Comparison of ENCODE assay signal across 1 cellular context in the genomic region with DNA sequence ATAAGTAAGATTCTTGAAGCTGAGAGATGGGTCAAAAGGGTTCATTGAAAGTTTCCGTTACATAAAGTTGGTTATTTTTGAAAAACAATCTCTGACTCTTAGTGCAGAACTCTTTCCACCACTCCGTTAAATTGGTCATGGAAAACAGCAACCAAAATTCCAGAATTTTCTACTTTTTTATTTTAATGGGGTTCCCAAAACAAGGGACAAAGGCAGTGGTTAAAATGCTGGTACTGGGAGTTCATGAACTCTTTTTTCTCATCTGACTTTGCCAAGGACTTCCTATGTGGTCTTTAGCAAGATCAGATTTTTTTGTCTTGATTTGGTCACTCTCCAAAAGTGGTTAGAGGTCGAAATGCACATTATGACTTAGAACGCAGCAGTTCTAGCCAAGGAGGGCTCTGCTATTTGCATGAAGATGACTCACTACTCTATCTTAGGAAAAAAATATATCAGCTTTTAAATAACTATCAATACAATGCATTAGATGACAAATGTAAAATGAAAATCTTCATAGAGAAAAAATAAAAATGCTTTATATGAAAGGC.
TF ChIP-seq lines count a peak whose summit lies in the region.

No MANE protein-coding gene starts in this region.

TF ChIP-seq in WTC11, 78 proteins besides CTCF, POLR2A, EP300 and RAD21 (continued from another document):
- TF ChIP-seq, protein P1, sequence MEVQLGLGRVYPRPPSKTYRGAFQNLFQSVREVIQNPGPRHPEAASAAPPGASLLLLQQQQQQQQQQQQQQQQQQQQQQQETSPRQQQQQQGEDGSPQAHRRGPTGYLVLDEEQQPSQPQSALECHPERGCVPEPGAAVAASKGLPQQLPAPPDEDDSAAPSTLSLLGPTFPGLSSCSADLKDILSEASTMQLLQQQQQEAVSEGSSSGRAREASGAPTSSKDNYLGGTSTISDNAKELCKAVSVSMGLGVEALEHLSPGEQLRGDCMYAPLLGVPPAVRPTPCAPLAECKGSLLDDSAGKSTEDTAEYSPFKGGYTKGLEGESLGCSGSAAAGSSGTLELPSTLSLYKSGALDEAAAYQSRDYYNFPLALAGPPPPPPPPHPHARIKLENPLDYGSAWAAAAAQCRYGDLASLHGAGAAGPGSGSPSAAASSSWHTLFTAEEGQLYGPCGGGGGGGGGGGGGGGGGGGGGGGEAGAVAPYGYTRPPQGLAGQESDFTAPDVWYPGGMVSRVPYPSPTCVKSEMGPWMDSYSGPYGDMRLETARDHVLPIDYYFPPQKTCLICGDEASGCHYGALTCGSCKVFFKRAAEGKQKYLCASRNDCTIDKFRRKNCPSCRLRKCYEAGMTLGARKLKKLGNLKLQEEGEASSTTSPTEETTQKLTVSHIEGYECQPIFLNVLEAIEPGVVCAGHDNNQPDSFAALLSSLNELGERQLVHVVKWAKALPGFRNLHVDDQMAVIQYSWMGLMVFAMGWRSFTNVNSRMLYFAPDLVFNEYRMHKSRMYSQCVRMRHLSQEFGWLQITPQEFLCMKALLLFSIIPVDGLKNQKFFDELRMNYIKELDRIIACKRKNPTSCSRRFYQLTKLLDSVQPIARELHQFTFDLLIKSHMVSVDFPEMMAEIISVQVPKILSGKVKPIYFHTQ (CRISPR knock-in tag; IDR thresholded peaks at IDR 0.05), result no peak
- TF ChIP-seq ZNF219 (CRISPR knock-in tag; IDR thresholded peaks at IDR 0.05; ENCODE audit: borderline replicate concordance), result no peak
- TF ChIP-seq RELA (CRISPR knock-in tag; IDR thresholded peaks at IDR 0.05; ENCODE audit: borderline replicate concordance), result no peak
- no peak for TF ChIP-seq JAZF1 (CRISPR knock-in tag; IDR thresholded peaks at IDR 0.05)
- TF ChIP-seq, protein P2, sequence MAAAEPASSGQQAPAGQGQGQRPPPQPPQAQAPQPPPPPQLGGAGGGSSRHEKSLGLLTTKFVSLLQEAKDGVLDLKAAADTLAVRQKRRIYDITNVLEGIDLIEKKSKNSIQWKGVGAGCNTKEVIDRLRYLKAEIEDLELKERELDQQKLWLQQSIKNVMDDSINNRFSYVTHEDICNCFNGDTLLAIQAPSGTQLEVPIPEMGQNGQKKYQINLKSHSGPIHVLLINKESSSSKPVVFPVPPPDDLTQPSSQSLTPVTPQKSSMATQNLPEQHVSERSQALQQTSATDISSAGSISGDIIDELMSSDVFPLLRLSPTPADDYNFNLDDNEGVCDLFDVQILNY (CRISPR knock-in tag; IDR thresholded peaks at IDR 0.05), result no peak
